In genomic region chr10:98269435-98269912, GRCh38 we compare ENCODE assay signal across 8 cellular contexts. TPM values are rescaled to one million over a fixed set of nuclear protein-coding genes. Genes with fewer than 3 reads are reported as not detected.
A peak's percentile ranks its signal among the peaks of the same experiment; 100 is the strongest.
DNase-seq lines count a peak whose midpoint lies in the region; ATAC-seq and TF ChIP-seq lines count a peak whose summit lies in the region.

No MANE protein-coding gene starts in this region.

- no peak overlapping the region for H3K27ac ChIP-seq in H9 (ENCODE audit: insufficient read length, low read depth, low read length)
- peak overlapping the region; percentile 81 to 87 for H3K27ac ChIP-seq in right atrium auricular region
- peak overlapping the region in 7 of 8 donors; percentile 38 to 67 (median 51) for H3K27ac ChIP-seq in spleen

- DNase-seq in H9 (peak; percentile 60), right atrium auricular region (ENCODE audit: low spot score) (peak; percentile 84), spleen (no peak), NOMO-1 (lab: John Stamatoyannopoulos, UW; ENCODE audit: unreplicated experiment in 2 of 2) (no peak), CD1c-positive myeloid dendritic cell (ENCODE audit: extremely low spot score) (no peak)

- no peaks in the 10 kb centered on the region for H4K20me1 ChIP-seq in H9 (ENCODE audit: control insufficient read depth, insufficient read depth, insufficient read length)

- TF ChIP-seq POLR2A in spleen (IDR thresholded peaks at IDR 0.05) = no peak

- H3T11ph ChIP-seq in H9 (ENCODE audit: low read length) = no peak overlapping the region

- H3K36me3 ChIP-seq in right atrium auricular region (no peaks in the 10 kb centered on the region), spleen (no peaks in the 10 kb centered on the region)

- H3K79me1 ChIP-seq in H9 (ENCODE audit: insufficient read depth, low read depth, low read length, poor library complexity, severe bottlenecking) = no peaks in the 10 kb centered on the region

- no peaks in the 10 kb centered on the region for H3K36me3 Mint-ChIP-seq in H9 (ENCODE audit: insufficient read depth in 1 of 3, low read depth in 3 of 3)
- no peaks in the 10 kb centered on the region for H3K36me3 Mint-ChIP-seq in activated T-helper 17 cell treated with anti-CD3 and anti-CD28 coated beads, Interleukin-2, amount 50 U/mL, for 72 hours (ENCODE audit: low read depth)

- H4K5ac ChIP-seq in H9 (ENCODE audit: insufficient read length, low read depth, low read length) = no peak overlapping the region

- H2BK12ac ChIP-seq in H9 (ENCODE audit: insufficient read length, low read depth, low read length) = no peak overlapping the region

- no peak for ATAC-seq in activated T-helper 17 cell treated with anti-CD3 and anti-CD28 coated beads, Interleukin-2, amount 50 U/mL, for 72 hours (replicated peaks)
- ATAC-seq in GM18907 (IDR thresholded peaks at IDR 0.05; ENCODE audit: unreplicated experiment) = no peak
- ATAC-seq in GM21447 (IDR thresholded peaks at IDR 0.05; ENCODE audit: unreplicated experiment) = no peak

- WGBS in H9 (ENCODE audit: extremely low coverage, insufficient read length, low lambda C conversion rate) = no CpG with 5 or more reads among the region's 8 CpGs
- WGBS in spleen, 5 donors = 33 to 58% (median 53%) methylated on average over 7 to 8 of the region's 8 CpGs

- no peak overlapping the region for H2AK5ac ChIP-seq in H9 (ENCODE audit: insufficient read length, low read length)

- no peaks in the 10 kb centered on the region for H3K23me2 ChIP-seq in H9 (ENCODE audit: insufficient read length, low read depth, low read length, poor library complexity, severe bottlenecking)

- H2BK20ac ChIP-seq in H9 (ENCODE audit: low read depth, low read length, poor library complexity, severe bottlenecking) = no peak overlapping the region

- H3K18ac ChIP-seq in H9 (ENCODE audit: insufficient read length, low read depth, low read length) = no peak overlapping the region

- H3K56ac ChIP-seq in H9 (ENCODE audit: insufficient read length, low read depth, low read length) = no peak overlapping the region

- H3K4me3 Mint-ChIP-seq in H9 = 0 out of 5 replicates have a peak overlapping the region, but pooled peaks of 1 of the 2 experiments have one; percentile 67
- H3K4me3 Mint-ChIP-seq in activated T-helper 17 cell treated with anti-CD3 and anti-CD28 coated beads, Interleukin-2, amount 50 U/mL, for 72 hours = peak overlapping the region; percentile 57

- TF ChIP-seq CTCF in H9 (conservative IDR thresholded peaks at IDR 0.05) (no peak), right atrium auricular region (IDR thresholded peaks at IDR 0.05) (no peak), spleen (IDR thresholded peaks at IDR 0.05 in 8 of 11, conservative IDR thresholded peaks at IDR 0.05 in 3 of 11) (no peak)

- peaks cover 45 to 55% of the 10 kb centered on the region in 2 experiments for H3K4me1 Mint-ChIP-seq in H9
- no peaks in the 10 kb centered on the region for H3K4me1 Mint-ChIP-seq in activated T-helper 17 cell treated with anti-CD3 and anti-CD28 coated beads, Interleukin-2, amount 50 U/mL, for 72 hours

- no peak overlapping the region for H4K8ac ChIP-seq in H9 (replicated peaks; ENCODE audit: insufficient read length, low read depth, low read length)

- H2BK15ac ChIP-seq in H9 (ENCODE audit: low read depth, low read length) = no peak overlapping the region

- H3K4me2 ChIP-seq in H9 (ENCODE audit: insufficient read depth, insufficient read length, low read length) = no peak overlapping the region

- H3K14ac ChIP-seq in H9 (ENCODE audit: insufficient read depth, low read length) = no peak overlapping the region; the same call in 1 of the 2 replicates

- no peak overlapping the region for H3K4ac ChIP-seq in H9 (ENCODE audit: low read depth, low read length)

- no peak overlapping the region for H3K27ac Mint-ChIP-seq in H9
- no peak overlapping the region for H3K27ac Mint-ChIP-seq in activated T-helper 17 cell treated with anti-CD3 and anti-CD28 coated beads, Interleukin-2, amount 50 U/mL, for 72 hours

- no peaks in the 10 kb centered on the region for H3K9me3 ChIP-seq in H9 (ENCODE audit: control insufficient read depth, low read depth, low read length)
- H3K9me3 ChIP-seq in right atrium auricular region = no peaks in the 10 kb centered on the region
- no peaks in the 10 kb centered on the region for H3K9me3 ChIP-seq in spleen

- H2BK120ac ChIP-seq in H9 (ENCODE audit: low read depth, low read length, poor library complexity, severe bottlenecking) = no peak overlapping the region

- H4K91ac ChIP-seq in H9 (ENCODE audit: insufficient read length, low read depth, low read length) = no peak overlapping the region

- peaks cover 5% of the 10 kb centered on the region; the same call in 1 of the 2 replicates for H3K4me1 ChIP-seq in H9 (ENCODE audit: insufficient read depth, low read length)
- H3K4me1 ChIP-seq in right atrium auricular region = peaks cover 0 to 46% of the 10 kb centered on the region in 2 donors
- H3K4me1 ChIP-seq in spleen = peaks cover 0 to 34% (median 12%) of the 10 kb centered on the region in 6 donors

- intact Hi-C loops in spleen (cut with DNase I; ENCODE audit: low total_unique reads) = no loop called here

- no peak overlapping the region for H2BK5ac ChIP-seq in H9 (ENCODE audit: insufficient read length, low read length)

- H3K27me3 ChIP-seq in H9 (ENCODE audit: insufficient read depth, low read length) (no peaks in the 10 kb centered on the region), right atrium auricular region (no peaks in the 10 kb centered on the region), spleen (replicated peaks in 1 of 7) (peaks cover 0 to 44% (median 7%) of the 10 kb centered on the region in 7 donors)

- peaks cover 58% of the 10 kb centered on the region for H3K27me3 Mint-ChIP-seq in H9 (ENCODE audit: low read depth)
- peaks cover 28% of the 10 kb centered on the region for H3K27me3 Mint-ChIP-seq in activated T-helper 17 cell treated with anti-CD3 and anti-CD28 coated beads, Interleukin-2, amount 50 U/mL, for 72 hours

- no peak overlapping the region for H2AFZ ChIP-seq in H9 (ENCODE audit: low read length)

- H3K9me3 Mint-ChIP-seq in H9 = no peaks in the 10 kb centered on the region
- no peaks in the 10 kb centered on the region for H3K9me3 Mint-ChIP-seq in activated T-helper 17 cell treated with anti-CD3 and anti-CD28 coated beads, Interleukin-2, amount 50 U/mL, for 72 hours

- no peak overlapping the region for H3K23ac ChIP-seq in H9 (ENCODE audit: insufficient read length, low read depth, low read length)

- H3K9ac ChIP-seq in H9 (ENCODE audit: extremely low read depth, insufficient read length, low read length) = no peak overlapping the region

- no peak overlapping the region for H3K4me3 ChIP-seq in right atrium auricular region
- no peak overlapping the region for H3K4me3 ChIP-seq in spleen

- no peaks in the 10 kb centered on the region for H3K79me2 ChIP-seq in H9 (ENCODE audit: insufficient read depth, low read length)

RNA-seq across cellular contexts. Expression of gene LOXL4, which starts 1.5 kb away (rescaled TPM):
- total RNA-seq in H9 (2021) (0.13 and 0.18 TPM in 2 replicates), right atrium auricular region (1 to 10 TPM; 1.5 to 1.6 TPM), spleen (1 to 10 TPM; 1.6 to 6.1 (median 2.5) TPM)
- not detected for total RNA-seq in activated T-helper 17 cell treated with anti-CD3 and anti-CD28 coated beads, Interleukin-2, amount 50 U/mL, for 72 hours
- under 1 TPM; 0.39 to 0.90 (median 0.44) TPM for polyA plus RNA-seq in spleen

Comparison
In these comparisons a context has a peak if more than half of its experiments do, and no peak if none do; other contexts are left out.
1. DNase-seq: peak in H9 (single experiment) and right atrium auricular region (single experiment); none in spleen (single experiment), NOMO-1 (0 of 2) and CD1c-positive myeloid dendritic cell (single experiment).